In genomic region chr7:81714306-81714705, GRCh38 we compare ENCODE assay signal across 25 cellular contexts.
"Had no signal": no experiment of that assay in that cellular context is flagged by ENCODE, and none has a peak within 500 bp of the region (broad histone marks: within the 10 kb centered on the region; RNA-seq: fewer than 3 reads in every experiment).

No MANE protein-coding gene starts in this region.

- H3K27ac ChIP-seq: ascending aorta, body of pancreas, breast epithelium, PC-9, RWPE1 had no signal

- H3K4me2 ChIP-seq: PC-9 had no signal

- DNase-seq: activated CD4-positive, alpha-beta T cell treated with anti-CD3 and anti-CD28 coated beads, Interleukin-2, amount 10 ng/mL, durations not matched to agents 24 days and 14 days; activated CD4-positive, alpha-beta T cell treated with anti-CD3 and anti-CD28 coated beads, Interleukin-2, amount 50 U/mL, for 4 hours; activated CD8-positive, alpha-beta T cell treated with anti-CD3 and anti-CD28 coated beads for 36 hours; activated effector memory CD4-positive, alpha-beta T cell treated with anti-CD3 and anti-CD28 coated beads, Interleukin-2, amount 50 U/mL, for 16 hours; activated naive CD4-positive, alpha-beta T cell; activated naive CD4-positive, alpha-beta T cell treated with anti-CD3 and anti-CD28 coated beads, Interleukin-2, amount 50 U/mL, for 16 hours; activated naive CD8-positive, alpha-beta T cell treated with anti-CD3 and anti-CD28 coated beads for 36 hours; activated T-cell treated with anti-CD3 and anti-CD28 coated beads, Interleukin-2, amount 50 U/mL, for 1 hour; activated T-cell treated with anti-CD3 and anti-CD28 coated beads, Interleukin-2, amount 50 U/mL, for 72 hours; amygdala; body of pancreas; Karpas-422; NCI-H1105; NCI-H1417 treated with DMSO at 0.1 percent for 48 hours; NCI-H1694; NCI-H1930; NCI-H345; NCI-H524 treated with DMSO at 0.1 percent for 48 hours; NK-92 treated with Interleukin-12 subunit alpha and Interleukin-12 subunit beta, amount 100 ng/mL, for 24 hours; PC-9; SIG-M5; T1000 had no signal

- H3K9me3 ChIP-seq: ascending aorta, body of pancreas, breast epithelium had no signal

- H3K4me1 ChIP-seq: ascending aorta, body of pancreas, breast epithelium had no signal

- H3K4me3 ChIP-seq: ascending aorta, body of pancreas, breast epithelium, PC-9 had no signal

- H3K27me3 ChIP-seq: ascending aorta, body of pancreas, breast epithelium had no signal

- H3K36me3 ChIP-seq: ascending aorta, breast epithelium had no signal

- H2AFZ ChIP-seq: PC-9 had no signal
